14 cellular contexts compared by ENCODE assay signal in genomic region chr12:115953031-115953430, GRCh38.
DNase-seq lines count a peak whose midpoint lies in the region; ATAC-seq and TF ChIP-seq lines count a peak whose summit lies in the region.
"Had no signal": no experiment of that assay in that cellular context is flagged by ENCODE, and none has a peak within 500 bp of the region (broad histone marks: within the 10 kb centered on the region; RNA-seq: fewer than 3 reads in every experiment).

No MANE protein-coding gene starts in this region.

- DNase-seq in endodermal cell, result peak; percentile 49
- no peak for DNase-seq in mesenchymal stem cell
- no peak for DNase-seq in activated CD8-positive, alpha-beta T cell treated with anti-CD3 and anti-CD28 coated beads for 36 hours
- no peak for DNase-seq in NCI-H345 (lab: John Stamatoyannopoulos, UW)
- DNase-seq in NCI-H1436 treated with DMSO at 0.1 percent for 48 hours (lab: John Stamatoyannopoulos, UW), result no peak
- DNase-seq: BE2C; C1 segment of cervical spinal cord; Caco-2; CD4-positive, CD25-positive, alpha-beta regulatory T cell; GF-D8; GOT3; H7; HFFc6 had no signal

- H2BK5ac ChIP-seq in mesenchymal stem cell (ENCODE audit: low read depth, low read length, poor library complexity, severe bottlenecking), result no peak overlapping the region

- no peak overlapping the region for H3K4me3 Mint-ChIP-seq in endodermal cell
- no peak overlapping the region for H3K4me3 Mint-ChIP-seq in activated CD8-positive, alpha-beta T cell treated with anti-CD3 and anti-CD28 coated beads for 36 hours
- H3K4me3 Mint-ChIP-seq: CD4-positive, CD25-positive, alpha-beta regulatory T cell; HFFc6 had no signal

- H2BK120ac ChIP-seq in mesenchymal stem cell (ENCODE audit: low read depth, low read length), result no peak overlapping the region

- no peak overlapping the region for H3K18ac ChIP-seq in mesenchymal stem cell (ENCODE audit: low read depth in 1 of 2, low read length in 2 of 2)

- peaks cover 7% of the 10 kb centered on the region for H3K4me1 Mint-ChIP-seq in endodermal cell
- no peaks in the 10 kb centered on the region for H3K4me1 Mint-ChIP-seq in activated CD8-positive, alpha-beta T cell treated with anti-CD3 and anti-CD28 coated beads for 36 hours (ENCODE audit: low read depth)

- POLR2A ChIA-PET in activated CD8-positive, alpha-beta T cell treated with anti-CD3 and anti-CD28 coated beads for 36 hours (lab: Charles Lee), result no interaction called here

- no peak overlapping the region for H4K91ac ChIP-seq in mesenchymal stem cell (ENCODE audit: low read length)

- intact Hi-C loops in activated CD8-positive, alpha-beta T cell treated with anti-CD3 and anti-CD28 coated beads for 36 hours (cut with micrococcal nuclease), result no loop called here

- H3K4me3 ChIP-seq in HUES48 (ENCODE audit: low read depth, low read length), result no peak overlapping the region
- no peak overlapping the region for H3K4me3 ChIP-seq in endodermal cell (ENCODE audit: low read length)
- no peak overlapping the region for H3K4me3 ChIP-seq in mesenchymal stem cell (ENCODE audit: insufficient read depth in 1 of 2, low read depth in 1 of 2, low read length in 2 of 2)

- no peak overlapping the region for H3K27ac Mint-ChIP-seq in endodermal cell
- H3K27ac Mint-ChIP-seq in activated CD8-positive, alpha-beta T cell treated with anti-CD3 and anti-CD28 coated beads for 36 hours, result no peak overlapping the region
- H3K27ac Mint-ChIP-seq: HFFc6 had no signal

- WGBS in endodermal cell (ENCODE audit: insufficient coverage in 1 of 2, insufficient read length in 1 of 2), 2 experiments, result 91 to 92% methylated on average over 7 of the region's 7 CpGs
- 97% methylated on average over 7 of the region's 7 CpGs for WGBS in mesenchymal stem cell

- H3K9me3 Mint-ChIP-seq in endodermal cell, result no peaks in the 10 kb centered on the region
- no peaks in the 10 kb centered on the region for H3K9me3 Mint-ChIP-seq in activated CD8-positive, alpha-beta T cell treated with anti-CD3 and anti-CD28 coated beads for 36 hours
- H3K9me3 Mint-ChIP-seq: HFFc6 had no signal

- CTCF ChIA-PET in activated CD8-positive, alpha-beta T cell treated with anti-CD3 and anti-CD28 coated beads for 36 hours (lab: Charles Lee), result interaction anchor here (0.7 kb wide), 1 partner anchor 30 kb away, joined by 3 read pairs; no protein-coding TSS in a partner anchor

- no peaks in the 10 kb centered on the region for H3K79me1 ChIP-seq in mesenchymal stem cell (replicated peaks; ENCODE audit: low read length, poor library complexity, severe bottlenecking)

- H3K23ac ChIP-seq in mesenchymal stem cell (ENCODE audit: low read length in 2 of 2), result no peak overlapping the region

- no peak overlapping the region for H2BK15ac ChIP-seq in mesenchymal stem cell (ENCODE audit: low read depth, poor library complexity, severe bottlenecking)

- H3K27me3 ChIP-seq in HUES48 (ENCODE audit: control insufficient read depth, insufficient read depth, low read length) (no peaks in the 10 kb centered on the region), endodermal cell (ENCODE audit: control insufficient read depth, insufficient read depth, low read length, poor library complexity, severe bottlenecking) (no peaks in the 10 kb centered on the region), mesenchymal stem cell (ENCODE audit: control insufficient read depth in 1 of 2, insufficient read depth in 1 of 2, low read length in 2 of 2) (no peaks in the 10 kb centered on the region)
- H3K27me3 ChIP-seq: BE2C had no signal

- H2AK5ac ChIP-seq in mesenchymal stem cell (ENCODE audit: low read length, severe bottlenecking), result no peak overlapping the region

- no peak overlapping the region for H2AFZ ChIP-seq in mesenchymal stem cell (ENCODE audit: low read depth, low read length)

- no peak overlapping the region for H3K4me2 ChIP-seq in mesenchymal stem cell (ENCODE audit: low read length, poor library complexity, severe bottlenecking)

- peak overlapping the region; percentile 22 for H3K27ac ChIP-seq in HUES48 (ENCODE audit: low read depth, low read length)
- no peak overlapping the region for H3K27ac ChIP-seq in endodermal cell (ENCODE audit: low read depth, low read length)
- H3K27ac ChIP-seq in mesenchymal stem cell (ENCODE audit: low read length, poor library complexity, severe bottlenecking), result peak overlapping the region; percentile 9

- H3K9ac ChIP-seq in HUES48 (ENCODE audit: low read depth, low read length) (no peak overlapping the region), endodermal cell (ENCODE audit: extremely low read depth, low read length, poor library complexity, severe bottlenecking) (no peak overlapping the region), mesenchymal stem cell (ENCODE audit: low read length) (no peak overlapping the region)

- ATAC-seq in activated CD8-positive, alpha-beta T cell treated with anti-CD3 and anti-CD28 coated beads for 36 hours, result no peak

- H3K4me1 ChIP-seq in HUES48 (ENCODE audit: control insufficient read depth, insufficient read depth, low read length) (peaks cover 16% of the 10 kb centered on the region; the same call in 1 of the 2 replicates), endodermal cell (ENCODE audit: control insufficient read depth, insufficient read depth, low read length) (peaks cover 2% of the 10 kb centered on the region), mesenchymal stem cell (ENCODE audit: control insufficient read depth, insufficient read depth, low read depth, low read length) (no peaks in the 10 kb centered on the region)
- H3K4me1 ChIP-seq: BE2C had no signal

- no peaks in the 10 kb centered on the region; the same call in 1 of the 2 replicates for H3K36me3 ChIP-seq in HUES48 (ENCODE audit: control insufficient read depth, insufficient read depth, low read length)
- peaks cover 31% of the 10 kb centered on the region for H3K36me3 ChIP-seq in endodermal cell (ENCODE audit: control insufficient read depth, insufficient read depth, low read length)
- H3K36me3 ChIP-seq in mesenchymal stem cell (ENCODE audit: control insufficient read depth in 1 of 2, insufficient read depth in 2 of 2, low read depth in 1 of 2, low read length in 2 of 2), result peaks cover 19 to 36% of the 10 kb centered on the region in 2 experiments
- H3K36me3 ChIP-seq: BE2C had no signal

- no peak overlapping the region for H2BK12ac ChIP-seq in mesenchymal stem cell (ENCODE audit: low read length in 2 of 2)

- no peak overlapping the region for H3K4ac ChIP-seq in mesenchymal stem cell (ENCODE audit: low read depth in 1 of 2, low read length in 2 of 2)

- H4K8ac ChIP-seq in mesenchymal stem cell (ENCODE audit: low read length), result no peak overlapping the region

- H3K14ac ChIP-seq in mesenchymal stem cell (ENCODE audit: low read length in 2 of 2), result no peak overlapping the region

- no peaks in the 10 kb centered on the region for H3K9me3 ChIP-seq in HUES48 (ENCODE audit: control insufficient read depth, insufficient read depth, low read length)
- no peaks in the 10 kb centered on the region for H3K9me3 ChIP-seq in endodermal cell (ENCODE audit: control insufficient read depth, low read length)
- H3K9me3 ChIP-seq in mesenchymal stem cell (ENCODE audit: control insufficient read depth, low read length), result no peaks in the 10 kb centered on the region
- H3K9me3 ChIP-seq: BE2C, Caco-2 had no signal

- TF ChIP-seq CTCF in endodermal cell (conservative IDR thresholded peaks at IDR 0.05), result no peak
- no peak for TF ChIP-seq CTCF in activated CD8-positive, alpha-beta T cell treated with anti-CD3 and anti-CD28 coated beads for 36 hours (IDR thresholded peaks at IDR 0.05)

- peaks cover 3% of the 10 kb centered on the region for H3K36me3 Mint-ChIP-seq in endodermal cell (ENCODE audit: low read depth)
- no peaks in the 10 kb centered on the region for H3K36me3 Mint-ChIP-seq in activated CD8-positive, alpha-beta T cell treated with anti-CD3 and anti-CD28 coated beads for 36 hours (ENCODE audit: low read depth)

- H3K27me3 Mint-ChIP-seq in endodermal cell (ENCODE audit: insufficient read depth), result no peaks in the 10 kb centered on the region
- no peaks in the 10 kb centered on the region for H3K27me3 Mint-ChIP-seq in activated CD8-positive, alpha-beta T cell treated with anti-CD3 and anti-CD28 coated beads for 36 hours
- H3K27me3 Mint-ChIP-seq: CD4-positive, CD25-positive, alpha-beta regulatory T cell had no signal
